20 cellular contexts compared by ENCODE assay signal in the genomic region with DNA sequence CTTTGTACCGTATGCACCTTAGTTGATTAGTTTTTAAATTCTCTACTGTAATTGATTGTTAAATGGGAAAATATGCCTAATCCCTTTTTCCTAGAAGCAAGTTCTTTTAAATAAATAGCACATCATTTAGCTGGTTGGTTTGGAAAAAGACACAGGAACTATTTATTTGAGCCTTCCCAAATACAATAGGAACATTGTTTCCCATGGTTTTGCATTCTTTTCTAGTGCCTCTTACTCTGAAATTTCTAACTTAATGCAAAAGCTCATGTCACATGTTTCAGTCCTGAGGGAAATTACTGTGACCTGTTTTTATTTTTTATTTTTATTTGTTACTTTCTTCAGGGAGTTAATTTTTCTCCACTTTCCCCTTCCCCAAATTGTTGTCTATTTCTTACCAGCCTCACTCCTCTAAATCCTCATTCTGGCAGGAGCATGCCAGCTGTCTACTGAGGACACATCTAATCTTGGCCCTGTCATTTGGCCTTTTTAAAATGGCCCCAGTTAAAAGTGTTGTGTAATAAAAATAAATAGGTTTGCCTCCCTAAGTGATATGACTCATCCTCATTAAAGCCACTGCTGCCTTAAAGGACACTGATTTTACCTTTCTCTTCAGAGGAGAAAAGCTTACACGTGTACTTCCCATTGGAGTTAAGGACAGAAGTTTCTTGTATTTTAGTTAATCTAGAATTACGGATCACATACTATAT.
DNase-seq lines count a peak whose midpoint lies in the region; ATAC-seq and TF ChIP-seq lines count a peak whose summit lies in the region.
"Had no signal": no experiment of that assay in that cellular context is flagged by ENCODE, and none has a peak within 500 bp of the region (broad histone marks: within the 10 kb centered on the region; RNA-seq: fewer than 3 reads in every experiment).

No MANE protein-coding gene starts in this region.

- no peaks in the 10 kb centered on the region for H3K36me3 Mint-ChIP-seq in type B pancreatic cell
- H3K36me3 Mint-ChIP-seq: brain had no signal

- intact Hi-C loops in Right ventricle myocardium inferior (cut with DNase I): loop anchor here (10.0 kb wide), 1 partner anchor 91 kb away; the partner anchor contains the start of gene PPP1R3A
- intact Hi-C loops in adrenal gland (cut with DNase I): no loop called here

- DNase-seq in Right ventricle myocardium inferior (ENCODE audit: missing footprints) (no peak), right atrium auricular region (ENCODE audit: low spot score) (no peak), SK-MEL-5 (ENCODE audit: low read depth, low spot score) (peak; percentile 84), islet precursor cell (peak; percentile 63), adrenal gland (no peak), type B pancreatic cell (ENCODE audit: extremely low spot score, unreplicated experiment) (no peak)
- DNase-seq in stimulated activated CD4-positive, alpha-beta T cell treated with anti-CD3 and anti-CD28 coated beads, Interleukin-4, amount 100 ng/mL, for 1 hour: no peak
- DNase-seq in effector memory CD4-positive, alpha-beta T cell: no peak
- DNase-seq: activated CD4-positive, alpha-beta T cell treated with anti-CD3 and anti-CD28 coated beads, Interleukin-2, amount 50 U/mL, for 4 hours; activated naive CD4-positive, alpha-beta T cell treated with anti-CD3 and anti-CD28 coated beads, Interleukin-2, amount 50 U/mL, for 16 hours; CD4-positive, alpha-beta T cell; dorsolateral prefrontal cortex; NCI-H187 treated with DMSO at 0.1 percent for 48 hours; NCI-H524 treated with DMSO at 0.1 percent for 48 hours; retina; stomach; SW 1271; uterus had no signal

- TF ChIP-seq CTCF in right atrium auricular region (IDR thresholded peaks at IDR 0.05) (no peak), adrenal gland (IDR thresholded peaks at IDR 0.05) (no peak), type B pancreatic cell (conservative IDR thresholded peaks at IDR 0.05) (no peak)

- no peak overlapping the region for H3K4me3 ChIP-seq in right atrium auricular region
- no peak overlapping the region for H3K4me3 ChIP-seq in adrenal gland
- H3K4me3 ChIP-seq in effector memory CD4-positive, alpha-beta T cell (ENCODE audit: insufficient read depth, low read depth, low read length, poor library complexity, severe bottlenecking): no peak overlapping the region
- H3K4me3 ChIP-seq: dorsolateral prefrontal cortex, esophagus muscularis mucosa, stomach, uterus had no signal

- no peak overlapping the region for H3K4me3 Mint-ChIP-seq in type B pancreatic cell
- H3K4me3 Mint-ChIP-seq: CD4-positive, alpha-beta T cell had no signal

- H3K4me1 ChIP-seq in right atrium auricular region: no peaks in the 10 kb centered on the region
- H3K4me1 ChIP-seq in adrenal gland (replicated peaks in 1 of 2): no peaks in the 10 kb centered on the region
- no peaks in the 10 kb centered on the region for H3K4me1 ChIP-seq in effector memory CD4-positive, alpha-beta T cell (ENCODE audit: control insufficient read depth, insufficient read depth, low read length, poor library complexity, severe bottlenecking)
- H3K4me1 ChIP-seq: stomach, uterus had no signal

- peak; percentile 44 for ATAC-seq in Right ventricle myocardium inferior

- whole genome bisulfite sequencing in adrenal gland, 4 donors: 56 to 81% (median 71%) methylated on average over 3 of the region's 3 CpGs

- H3K27me3 ChIP-seq in right atrium auricular region (no peaks in the 10 kb centered on the region), adrenal gland (no peaks in the 10 kb centered on the region)
- no peaks in the 10 kb centered on the region for H3K27me3 ChIP-seq in effector memory CD4-positive, alpha-beta T cell (replicated peaks; ENCODE audit: control insufficient read depth, insufficient read depth, low read length, poor library complexity, severe bottlenecking)
- H3K27me3 ChIP-seq: dorsolateral prefrontal cortex, esophagus muscularis mucosa, stomach, uterus had no signal

- no peaks in the 10 kb centered on the region for H3K9me3 Mint-ChIP-seq in type B pancreatic cell

- H3K27ac ChIP-seq in right atrium auricular region (peak overlapping the region in 1 of 2 donors; percentile 44), adrenal gland (no peak overlapping the region)
- no peak overlapping the region for H3K27ac ChIP-seq in effector memory CD4-positive, alpha-beta T cell (ENCODE audit: insufficient read depth, low read length, poor library complexity, severe bottlenecking)
- H3K27ac ChIP-seq: dorsolateral prefrontal cortex, esophagus muscularis mucosa, stomach, uterus had no signal

- no peaks in the 10 kb centered on the region for H3K27me3 Mint-ChIP-seq in type B pancreatic cell
- H3K27me3 Mint-ChIP-seq: brain; CD4-positive, alpha-beta T cell had no signal

- H3K36me3 ChIP-seq in right atrium auricular region: no peaks in the 10 kb centered on the region
- H3K36me3 ChIP-seq in adrenal gland (replicated peaks in 1 of 2): no peaks in the 10 kb centered on the region
- H3K36me3 ChIP-seq in effector memory CD4-positive, alpha-beta T cell (ENCODE audit: control insufficient read depth, insufficient read depth, low read length): no peaks in the 10 kb centered on the region
- H3K36me3 ChIP-seq: esophagus muscularis mucosa, stomach, uterus had no signal

- H3K9me3 ChIP-seq in right atrium auricular region: no peaks in the 10 kb centered on the region
- H3K9me3 ChIP-seq in adrenal gland (replicated peaks in 1 of 3): no peaks in the 10 kb centered on the region
- H3K9me3 ChIP-seq in effector memory CD4-positive, alpha-beta T cell (ENCODE audit: control insufficient read depth, low read length): no peaks in the 10 kb centered on the region
- H3K9me3 ChIP-seq: esophagus muscularis mucosa, stomach, uterus had no signal

- H3K4me1 Mint-ChIP-seq in type B pancreatic cell (ENCODE audit: unreplicated experiment): peaks cover 6% of the 10 kb centered on the region

- in situ Hi-C loops in SK-MEL-5 (cut with HindIII; ENCODE audit: low pct_unique_long_range_greater_than_20kb, low sequenced_read_pairs): no loop called here

- no peak overlapping the region for H3K27ac Mint-ChIP-seq in type B pancreatic cell
- H3K27ac Mint-ChIP-seq: CD4-positive, alpha-beta T cell had no signal

- TF ChIP-seq POLR2A in adrenal gland (IDR thresholded peaks at IDR 0.05): no peak

Comparison
In these comparisons a context has a peak if more than half of its experiments do, and no peak if none do; other contexts are left out.
1. DNase-seq: peak in SK-MEL-5 (single experiment) and islet precursor cell (single experiment); none in Right ventricle myocardium inferior (single experiment), right atrium auricular region (single experiment), adrenal gland (0 of 7), stimulated activated CD4-positive, alpha-beta T cell treated with anti-CD3 and anti-CD28 coated beads, Interleukin-4, amount 100 ng/mL, for 1 hour (single experiment), effector memory CD4-positive, alpha-beta T cell (0 of 3) and type B pancreatic cell (single experiment).